In the genomic region with DNA sequence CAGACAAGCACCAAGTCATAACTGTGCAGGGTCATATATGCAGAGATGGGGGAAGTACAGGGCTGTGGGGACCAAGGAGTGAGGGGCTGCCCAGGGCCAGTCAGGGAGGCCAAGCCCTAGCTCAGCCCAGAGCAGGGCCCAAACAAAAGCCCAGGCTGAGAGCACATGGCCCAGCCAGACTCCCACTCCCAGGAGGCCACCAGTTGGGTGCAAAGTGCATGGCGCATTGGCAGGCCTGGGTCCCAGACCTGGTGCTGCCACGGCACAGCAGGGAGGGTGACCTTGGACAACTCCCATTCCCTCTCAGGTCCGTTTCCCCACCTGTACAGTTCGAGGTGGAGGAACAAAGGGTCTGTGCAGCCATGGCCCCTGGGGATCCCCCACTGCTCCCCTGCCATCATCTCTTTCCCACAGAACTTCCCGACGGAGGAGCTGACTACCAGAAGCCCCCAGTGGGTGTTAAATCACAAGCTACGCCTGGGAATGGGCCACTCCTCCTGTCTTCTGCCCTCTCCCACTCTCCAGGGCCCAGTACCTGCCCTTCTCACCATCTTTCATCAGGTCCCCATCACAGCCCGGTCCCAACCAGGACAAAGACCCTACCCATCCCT, we compare ENCODE assay signal across 8 cellular contexts. TPM values are rescaled to one million over a fixed set of nuclear protein-coding genes. Genes with fewer than 3 reads are reported as not detected.
DNase-seq lines count a peak whose midpoint lies in the region; TF ChIP-seq lines count a peak whose summit lies in the region.

No MANE protein-coding gene starts in this region.

- H3K9me2 ChIP-seq in neural cell (ENCODE audit: insufficient read depth, low read length) = no peaks in the 10 kb centered on the region

- no peaks in the 10 kb centered on the region for H3F3A ChIP-seq in neural cell (ENCODE audit: insufficient read depth, low read length, poor library complexity, severe bottlenecking)

- no peaks in the 10 kb centered on the region for H3K27me3 ChIP-seq in SJCRH30
- H3K27me3 ChIP-seq in neural cell (ENCODE audit: insufficient read depth, low read depth, low read length) = no peaks in the 10 kb centered on the region

- peaks cover 14% of the 10 kb centered on the region for H3K79me2 ChIP-seq in neural cell (replicated peaks; ENCODE audit: insufficient read depth, low read length)

- H3K36me3 ChIP-seq in SJCRH30 (no peaks in the 10 kb centered on the region), neural cell (ENCODE audit: insufficient read depth, low read length) (no peaks in the 10 kb centered on the region)

- peaks cover 4% of the 10 kb centered on the region; the same call in 1 of the 2 replicates for H3K4me1 ChIP-seq in SJCRH30

- H3K9me3 ChIP-seq in SJCRH30 (replicated peaks) (no peaks in the 10 kb centered on the region), neural cell (ENCODE audit: low read length) (no peaks in the 10 kb centered on the region)

- no peak for TF ChIP-seq EP300 in neural cell (conservative IDR thresholded peaks at IDR 0.05; ENCODE audit: poor library complexity, severe bottlenecking)

- peak overlapping the region; percentile 94 for H3K9ac ChIP-seq in neural cell (ENCODE audit: low read length)

- H4K20me1 ChIP-seq in neural cell (ENCODE audit: insufficient read depth) = no peaks in the 10 kb centered on the region

- peak; percentile 24 for DNase-seq in activated T-cell treated with anti-CD3 and anti-CD28 coated beads, Interleukin-2, amount 50 U/mL, for 1 hour
- no peak for DNase-seq in activated T-cell treated with anti-CD3 and anti-CD28 coated beads for 4 hours
- DNase-seq in SJCRH30 = peak in 1 of 2 experiments; percentile 6
- no peak for DNase-seq in epithelial cell of esophagus (ENCODE audit: low read depth)
- DNase-seq in cerebellar nuclear complex (lab: John Stamatoyannopoulos, UW) = no peak
- no peak for DNase-seq in medulla oblongata (ENCODE audit: extremely low spot score)
- DNase-seq in HK-2 (ENCODE audit: unreplicated experiment) = no peak

- TF ChIP-seq CTCF in epithelial cell of esophagus (IDR thresholded peaks at IDR 0.05; ENCODE audit: insufficient read depth, low read depth, low read length, missing control alignments) (no peak), neural cell (IDR thresholded peaks at IDR 0.05; ENCODE audit: poor library complexity, severe bottlenecking) (no peak)

- peak overlapping the region; percentile 92 for H2AFZ ChIP-seq in neural cell (ENCODE audit: low read depth, low read length)

- H3K27ac ChIP-seq in SJCRH30 (peak overlapping the region; percentile 33; the same call in 1 of the 2 replicates), neural cell (ENCODE audit: low read length) (peak overlapping the region; percentile 86)

- TF ChIP-seq RAD21 in neural cell (conservative IDR thresholded peaks at IDR 0.05) = no peak

- peak overlapping the region; percentile 71 for H3K4me2 ChIP-seq in neural cell (ENCODE audit: low read length)

- H3K4me3 ChIP-seq in SJCRH30 (peak overlapping the region; percentile 84), epithelial cell of esophagus (ENCODE audit: low read length) (peak overlapping the region; percentile 76), neural cell (ENCODE audit: low read length) (peak overlapping the region; percentile 89)

TF ChIP-seq in neural cell, 6 proteins besides CTCF, POLR2A, EP300 and RAD21:
- TF ChIP-seq POLR2AphosphoS5 (IDR thresholded peaks at IDR 0.05) = no peak
- TF ChIP-seq EZH2 (IDR thresholded peaks at IDR 0.05; ENCODE audit: borderline replicate concordance, insufficient read depth, low read length, poor library complexity, severe bottlenecking) = no peak
- no peak for TF ChIP-seq MXI1 (conservative IDR thresholded peaks at IDR 0.05; ENCODE audit: poor library complexity, severe bottlenecking)
- no peak for TF ChIP-seq REST (IDR thresholded peaks at IDR 0.05; ENCODE audit: borderline replicate concordance)
- TF ChIP-seq TAF1 (IDR thresholded peaks at IDR 0.05; ENCODE audit: low read depth) = no peak
- TF ChIP-seq SMC3 (conservative IDR thresholded peaks at IDR 0.05; ENCODE audit: poor library complexity) = no peak

RNA-seq across cellular contexts. Expression of gene NIPSNAP1, which starts 0.6 kb away (rescaled TPM):
- total RNA-seq in SJCRH30 (2014; rRNA removed; shearing (Covaris generic)) = 26.7 and 30.4 TPM in 2 replicates
- 229 and 244 TPM in 2 replicates for polyA plus RNA-seq in neural cell
- 166 and 196 TPM in 2 replicates for polyA minus RNA-seq in neural cell

RNA-seq across cellular contexts. Expression of gene NF2, which starts 23.1 kb away (rescaled TPM):
- total RNA-seq in SJCRH30 (2014; rRNA removed; shearing (Covaris generic)) = 43.8 and 45.6 TPM in 2 replicates
- polyA plus RNA-seq in neural cell = 17.0 and 18.7 TPM in 2 replicates
- 59.9 and 63.3 TPM in 2 replicates for polyA minus RNA-seq in neural cell

RNA-seq across cellular contexts. Expression of gene THOC5, which starts 26.7 kb away (rescaled TPM):
- 39.2 and 41.4 TPM in 2 replicates for total RNA-seq in SJCRH30 (2014; rRNA removed; shearing (Covaris generic))
- polyA plus RNA-seq in neural cell = 33.4 and 38.6 TPM in 2 replicates
- polyA minus RNA-seq in neural cell = 65.1 and 86.9 TPM in 2 replicates
